ENCODE assay signal across 16 cellular contexts in the genomic region with DNA sequence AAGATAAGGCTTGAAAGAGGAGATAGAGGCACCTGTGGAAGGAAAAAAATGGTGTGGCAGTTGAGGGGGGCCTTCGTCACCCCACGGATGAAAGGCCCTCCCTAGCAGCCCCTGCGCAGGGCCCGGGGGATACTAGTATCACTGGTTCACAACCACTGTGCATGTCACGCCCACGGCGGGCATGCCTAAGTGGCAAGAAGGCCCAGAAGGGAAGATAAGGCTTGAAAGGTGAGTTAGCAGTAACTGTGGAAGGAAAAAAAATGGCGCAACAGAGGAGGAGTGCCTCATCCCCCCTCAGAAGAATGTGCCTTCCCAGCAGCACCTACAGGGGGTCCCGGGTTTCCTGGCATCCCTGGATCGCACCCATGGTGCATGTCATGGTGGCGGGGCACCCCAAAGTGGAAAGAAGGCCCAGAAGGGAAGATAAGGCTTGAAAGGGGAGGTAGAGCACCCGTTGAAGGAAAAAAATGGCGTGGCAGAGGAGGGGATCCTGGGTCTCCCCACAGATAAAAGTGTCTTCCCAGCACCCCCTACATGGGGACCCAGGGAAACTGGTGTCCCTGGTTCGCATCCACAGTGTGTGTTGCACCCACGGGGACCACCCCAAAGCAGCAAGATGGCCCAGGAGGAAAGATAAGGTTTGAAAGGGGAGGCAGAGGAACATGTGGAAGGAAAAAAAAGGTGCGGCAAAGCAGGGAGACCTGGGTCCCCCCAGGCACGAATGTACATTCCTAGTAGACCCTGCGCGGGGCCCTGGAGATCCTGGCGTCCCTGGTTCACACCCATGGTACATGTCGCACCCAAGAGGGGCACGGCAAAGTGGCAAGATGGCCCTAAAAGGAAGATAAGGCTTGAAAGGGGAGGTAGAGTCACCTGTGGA.
DNase-seq lines count a peak whose midpoint lies in the region; ATAC-seq and TF ChIP-seq lines count a peak whose summit lies in the region.
"Had no signal": no experiment of that assay in that cellular context is flagged by ENCODE, and none has a peak within 500 bp of the region (broad histone marks: within the 10 kb centered on the region; RNA-seq: fewer than 3 reads in every experiment).

No MANE protein-coding gene starts in this region.

- no peak overlapping the region for H3K27ac Mint-ChIP-seq in chondrocyte (ENCODE audit: unreplicated experiment)
- H3K27ac Mint-ChIP-seq: CD8-positive, alpha-beta T cell; HFFc6 had no signal

- H3K27me3 ChIP-seq in right cardiac atrium (ENCODE audit: control insufficient read depth, insufficient read depth) (no peaks in the 10 kb centered on the region), aorta (ENCODE audit: control insufficient read depth in 1 of 2, insufficient read depth in 2 of 2, low read length in 1 of 2) (no peaks in the 10 kb centered on the region)
- H3K27me3 ChIP-seq: BE2C had no signal

- 77% methylated on average over 22 of the region's 22 CpGs for WGBS in right cardiac atrium
- 79 to 82% methylated on average over 22 of the region's 22 CpGs for WGBS in aorta, 2 donors

- peaks cover 2% of the 10 kb centered on the region for H3K36me3 Mint-ChIP-seq in chondrocyte (ENCODE audit: low read depth)
- H3K36me3 Mint-ChIP-seq: CD8-positive, alpha-beta T cell had no signal

- no peaks in the 10 kb centered on the region for H3K9me3 ChIP-seq in right cardiac atrium (ENCODE audit: control insufficient read depth, low read length)
- H3K9me3 ChIP-seq in mucosa of descending colon: peaks cover 99% of the 10 kb centered on the region
- no peaks in the 10 kb centered on the region for H3K9me3 ChIP-seq in aorta (ENCODE audit: control insufficient read depth, low read length)
- H3K9me3 ChIP-seq: A549, BE2C had no signal

- H3K36me3 ChIP-seq in mucosa of descending colon (ENCODE audit: low read depth): no peaks in the 10 kb centered on the region
- no peaks in the 10 kb centered on the region for H3K36me3 ChIP-seq in aorta (ENCODE audit: control insufficient read depth in 1 of 2, insufficient read depth in 2 of 2, low read length in 1 of 2)
- H3K36me3 ChIP-seq: BE2C had no signal

- no peaks in the 10 kb centered on the region for H3K4me1 ChIP-seq in right cardiac atrium (ENCODE audit: control insufficient read depth, insufficient read depth, low read length)
- H3K4me1 ChIP-seq in mucosa of descending colon (ENCODE audit: low read depth): no peaks in the 10 kb centered on the region
- no peaks in the 10 kb centered on the region for H3K4me1 ChIP-seq in aorta (ENCODE audit: control insufficient read depth in 1 of 2, insufficient read depth in 2 of 2, low read length in 2 of 2)
- H3K4me1 ChIP-seq: A549, BE2C, Caco-2 had no signal

- intact Hi-C loops in right cardiac atrium (cut with DNase I): no loop called here
- intact Hi-C loops in left ventricle myocardium superior (cut with micrococcal nuclease): no loop called here
- intact Hi-C loops in mucosa of descending colon (cut with DNase I, micrococcal nuclease): no loop called here
- intact Hi-C loops in aorta (cut with DNase I): no loop called here

- no peak overlapping the region for H3K27ac ChIP-seq in right cardiac atrium (ENCODE audit: low read length)
- no peak overlapping the region for H3K27ac ChIP-seq in aorta (ENCODE audit: low read depth in 1 of 2, low read length in 2 of 2)
- H3K27ac ChIP-seq: A549, C4-2B, HL-60 had no signal

- H3K4me3 ChIP-seq in right cardiac atrium (ENCODE audit: low read length) (no peak overlapping the region), mucosa of descending colon (no peak overlapping the region), aorta (ENCODE audit: low read length in 2 of 2) (no peak overlapping the region)
- H3K4me3 ChIP-seq: A549 had no signal

- no peak overlapping the region for H3K4me3 Mint-ChIP-seq in chondrocyte (ENCODE audit: unreplicated experiment)
- H3K4me3 Mint-ChIP-seq: CD8-positive, alpha-beta T cell; HFFc6 had no signal

- peak; percentile 2 to 14 (median 13) for DNase-seq in right cardiac atrium
- no peak for DNase-seq in left ventricle myocardium superior
- DNase-seq in chondrocyte (ENCODE audit: low spot score): peak; percentile 77
- peak in 2 of 3 donors; percentile 9 to 22 for DNase-seq in mucosa of descending colon
- peak; percentile 14 to 36 for DNase-seq in aorta
- no peak for DNase-seq in SK-N-DZ (ENCODE audit: low spot score)
- no peak for DNase-seq in DMS53 treated with DMSO at 0.1 percent for 48 hours (lab: John Stamatoyannopoulos, UW; ENCODE audit: unreplicated experiment)
- DNase-seq: BE2C; CD8-positive, alpha-beta T cell; GF-D8; HCEC 1CT; HFFc6 had no signal

- no peak for ATAC-seq in right cardiac atrium
- no peak for ATAC-seq in left ventricle myocardium superior
- no peak for ATAC-seq in mucosa of descending colon
- no peak for ATAC-seq in aorta (ENCODE audit: low FRiP score)
- ATAC-seq: A549; CD8-positive, alpha-beta T cell had no signal

- peaks cover 65% of the 10 kb centered on the region for H3K9me3 Mint-ChIP-seq in chondrocyte (ENCODE audit: low read depth)

- no peaks in the 10 kb centered on the region for H3K27me3 Mint-ChIP-seq in chondrocyte (ENCODE audit: low read depth)

- no peaks in the 10 kb centered on the region for H3K4me1 Mint-ChIP-seq in chondrocyte (ENCODE audit: low read depth)

- no peak for TF ChIP-seq CTCF in chondrocyte (IDR thresholded peaks at IDR 0.05)
- TF ChIP-seq CTCF in mucosa of descending colon (IDR thresholded peaks at IDR 0.05): no peak

Comparison
In these comparisons a context has a peak if more than half of its experiments do, and no peak if none do; other contexts are left out.
1. DNase-seq: peak in right cardiac atrium (3 of 3), chondrocyte (single experiment), mucosa of descending colon (2 of 3) and aorta (2 of 2); none in left ventricle myocardium superior (single experiment), SK-N-DZ (single experiment) and DMS53 treated with DMSO at 0.1 percent for 48 hours (single experiment).